Comparison of ENCODE assay signal across 27 cellular contexts in genomic region chr11:131169057-131169456, GRCh38.
"Had no signal": no experiment of that assay in that cellular context is flagged by ENCODE, and none has a peak within 500 bp of the region (broad histone marks: within the 10 kb centered on the region; RNA-seq: fewer than 3 reads in every experiment).

No MANE protein-coding gene starts in this region.

- H3K27me3 ChIP-seq: dorsolateral prefrontal cortex, esophagus squamous epithelium, gastrocnemius medialis, hepatocyte, left lung had no signal

- H3K27ac Mint-ChIP-seq: effector memory CD8-positive, alpha-beta T cell; endodermal cell; immature natural killer cell had no signal

- H3K4me1 ChIP-seq: esophagus squamous epithelium, gastrocnemius medialis, left lung, lower lobe of right lung had no signal

- H3K4me3 ChIP-seq: coronary artery, dorsolateral prefrontal cortex, esophagus squamous epithelium, gastrocnemius medialis, hepatocyte, left lung, lower lobe of right lung had no signal

- H3K36me3 Mint-ChIP-seq: immature natural killer cell had no signal

- ATAC-seq: effector memory CD8-positive, alpha-beta T cell; esophagus mucosa; gastrocnemius medialis; left colon; left lung; left ventricle myocardium superior; lower lobe of right lung had no signal

- H3K9me3 ChIP-seq: esophagus squamous epithelium, gastrocnemius medialis, left lung, lower lobe of right lung had no signal

- H3K4me1 Mint-ChIP-seq: immature natural killer cell had no signal

- H3K4me3 Mint-ChIP-seq: effector memory CD8-positive, alpha-beta T cell; endodermal cell; immature natural killer cell had no signal

- H3K27me3 Mint-ChIP-seq: effector memory CD8-positive, alpha-beta T cell had no signal

- H2AFZ ChIP-seq: hepatocyte had no signal

- H3K79me2 ChIP-seq: hepatocyte had no signal

- H3K4me2 ChIP-seq: hepatocyte had no signal

- DNase-seq: dermis blood vessel endothelial cell; dorsolateral prefrontal cortex; effector CD8-positive, alpha-beta T cell; effector memory CD8-positive, alpha-beta T cell; endodermal cell; erythroblast; esophagus squamous epithelium; foreskin fibroblast; foreskin melanocyte; gastrocnemius medialis; glutamatergic neuron; head of caudate nucleus; hypothalamus; immature natural killer cell; islet precursor cell; kidney; kidney glomerular epithelial cell; left colon; left lung; left ventricle myocardium superior; lower lobe of right lung; mesenchymal stem cell; midbrain had no signal

- H3K36me3 ChIP-seq: esophagus squamous epithelium, gastrocnemius medialis, lower lobe of right lung had no signal

- H3K27ac ChIP-seq: coronary artery, dorsolateral prefrontal cortex, epithelial cell of prostate, esophagus squamous epithelium, gastrocnemius medialis, hepatocyte, left lung, lower lobe of right lung had no signal
